9 cellular contexts compared by ENCODE assay signal in genomic region chr5:176630681-176631222, GRCh38. TPM values are rescaled to one million over a fixed set of nuclear protein-coding genes. Genes with fewer than 3 reads are reported as not detected.
DNase-seq lines count a peak whose midpoint lies in the region; ATAC-seq and TF ChIP-seq lines count a peak whose summit lies in the region.
"Had no signal": no experiment of that assay in that cellular context is flagged by ENCODE, and none has a peak within 500 bp of the region (broad histone marks: within the 10 kb centered on the region; RNA-seq: fewer than 3 reads in every experiment).

No MANE protein-coding gene starts in this region.

- no peaks in the 10 kb centered on the region for H3K9me3 Mint-ChIP-seq in activated CD8-positive, alpha-beta memory T cell treated with anti-CD3 and anti-CD28 coated beads, Interleukin-2, amount 10 ng/mL, durations not matched to agents 7 days and 5 days (ENCODE audit: low read depth)
- H3K9me3 Mint-ChIP-seq in activated CD8-positive, alpha-beta T cell treated with anti-CD3 and anti-CD28 coated beads, Interleukin-2, amount 10 ng/mL, durations not matched to agents 7 days and 5 days (ENCODE audit: insufficient read depth): no peaks in the 10 kb centered on the region

- no peak for TF ChIP-seq POLR2A in suprapubic skin (IDR thresholded peaks at IDR 0.05)

- H3K27ac ChIP-seq in suprapubic skin: no peak overlapping the region

- H3K4me3 Mint-ChIP-seq in activated CD8-positive, alpha-beta memory T cell treated with anti-CD3 and anti-CD28 coated beads, Interleukin-2, amount 10 ng/mL, durations not matched to agents 7 days and 5 days: peak overlapping the region; percentile 22
- peak overlapping the region; percentile 11 for H3K4me3 Mint-ChIP-seq in activated CD8-positive, alpha-beta T cell treated with anti-CD3 and anti-CD28 coated beads, Interleukin-2, amount 10 ng/mL, durations not matched to agents 7 days and 5 days

- no peak overlapping the region for H3K27ac Mint-ChIP-seq in activated CD8-positive, alpha-beta memory T cell treated with anti-CD3 and anti-CD28 coated beads, Interleukin-2, amount 10 ng/mL, durations not matched to agents 7 days and 5 days
- H3K27ac Mint-ChIP-seq in activated CD8-positive, alpha-beta T cell treated with anti-CD3 and anti-CD28 coated beads, Interleukin-2, amount 10 ng/mL, durations not matched to agents 7 days and 5 days: peak overlapping the region; percentile 19

- peak overlapping the region; percentile 75; the same call in 1 of the 2 replicates for H3K4me3 ChIP-seq in iPS-18c (ENCODE audit: insufficient read depth, low read depth, low read length)
- peak overlapping the region; percentile 45 for H3K4me3 ChIP-seq in suprapubic skin

- 13% methylated on average over 18 of the region's 20 CpGs for WGBS in suprapubic skin

- peaks cover 76% of the 10 kb centered on the region for H3K27me3 Mint-ChIP-seq in activated CD8-positive, alpha-beta memory T cell treated with anti-CD3 and anti-CD28 coated beads, Interleukin-2, amount 10 ng/mL, durations not matched to agents 7 days and 5 days
- peaks cover 69% of the 10 kb centered on the region for H3K27me3 Mint-ChIP-seq in activated CD8-positive, alpha-beta T cell treated with anti-CD3 and anti-CD28 coated beads, Interleukin-2, amount 10 ng/mL, durations not matched to agents 7 days and 5 days (ENCODE audit: low read depth)

- no peak for TF ChIP-seq CTCF in suprapubic skin (IDR thresholded peaks at IDR 0.05)

- H3K4me1 Mint-ChIP-seq in activated CD8-positive, alpha-beta memory T cell treated with anti-CD3 and anti-CD28 coated beads, Interleukin-2, amount 10 ng/mL, durations not matched to agents 7 days and 5 days: peaks cover 16% of the 10 kb centered on the region
- H3K4me1 Mint-ChIP-seq in activated CD8-positive, alpha-beta T cell treated with anti-CD3 and anti-CD28 coated beads, Interleukin-2, amount 10 ng/mL, durations not matched to agents 7 days and 5 days (ENCODE audit: low read depth): peaks cover 25% of the 10 kb centered on the region

- CTCF ChIA-PET in activated CD8-positive, alpha-beta memory T cell treated with anti-CD3 and anti-CD28 coated beads, Interleukin-2, amount 10 ng/mL, durations not matched to agents 7 days and 5 days (lab: Charles Lee): interaction anchor here (0.9 to 1.9 kb wide), 3 partner anchors 13 to 58 kb away, joined by 3 to 8 read pairs (median 6); no protein-coding TSS in a partner anchor
- CTCF ChIA-PET in activated CD8-positive, alpha-beta T cell treated with anti-CD3 and anti-CD28 coated beads, Interleukin-2, amount 10 ng/mL, durations not matched to agents 7 days and 5 days (lab: Charles Lee): interaction anchor here (0.7 to 2.3 kb wide), 6 partner anchors 9 to 901 kb away, joined by 3 to 15 read pairs (median 4); partner anchors contain the start of gene TSPAN17

- no peaks in the 10 kb centered on the region for H3K9me3 ChIP-seq in iPS-18c (ENCODE audit: control insufficient read depth, insufficient read depth, low read length)
- H3K9me3 ChIP-seq in suprapubic skin: no peaks in the 10 kb centered on the region

- H3K4me1 ChIP-seq in suprapubic skin: peaks cover 22% of the 10 kb centered on the region

- H3K36me3 Mint-ChIP-seq in activated CD8-positive, alpha-beta memory T cell treated with anti-CD3 and anti-CD28 coated beads, Interleukin-2, amount 10 ng/mL, durations not matched to agents 7 days and 5 days: no peaks in the 10 kb centered on the region
- no peaks in the 10 kb centered on the region for H3K36me3 Mint-ChIP-seq in activated CD8-positive, alpha-beta T cell treated with anti-CD3 and anti-CD28 coated beads, Interleukin-2, amount 10 ng/mL, durations not matched to agents 7 days and 5 days (ENCODE audit: low read depth)

- ATAC-seq in activated CD8-positive, alpha-beta memory T cell treated with anti-CD3 and anti-CD28 coated beads, Interleukin-2, amount 10 ng/mL, durations not matched to agents 7 days and 5 days: no peak
- ATAC-seq in activated CD8-positive, alpha-beta T cell treated with anti-CD3 and anti-CD28 coated beads, Interleukin-2, amount 10 ng/mL, durations not matched to agents 7 days and 5 days: no peak
- ATAC-seq in GM19035 (IDR thresholded peaks at IDR 0.05; ENCODE audit: unreplicated experiment) (no peak), GM21529 (IDR thresholded peaks at IDR 0.05; ENCODE audit: unreplicated experiment) (no peak)

- TF ChIP-seq EP300 in suprapubic skin (IDR thresholded peaks at IDR 0.05): no peak

- DNase-seq in activated CD8-positive, alpha-beta memory T cell treated with anti-CD3 and anti-CD28 coated beads, Interleukin-2, amount 10 ng/mL, durations not matched to agents 7 days and 5 days: no peak
- DNase-seq in activated CD8-positive, alpha-beta memory T cell treated with anti-CD3 and anti-CD28 coated beads, Interleukin-2, amount 50 U/mL, for 4 hours: no peak
- DNase-seq in activated CD8-positive, alpha-beta T cell treated with anti-CD3 and anti-CD28 coated beads, Interleukin-2, amount 10 ng/mL, durations not matched to agents 7 days and 5 days: no peak
- no peak for DNase-seq in suprapubic skin (ENCODE audit: low spot score in 2 of 2)
- no peak for DNase-seq in hepatic stellate cell (ENCODE audit: low spot score)

- H3K27me3 ChIP-seq in suprapubic skin: peaks cover 78% of the 10 kb centered on the region

- no peaks in the 10 kb centered on the region for H3K36me3 ChIP-seq in suprapubic skin

- POLR2A ChIA-PET in activated CD8-positive, alpha-beta T cell treated with anti-CD3 and anti-CD28 coated beads, Interleukin-2, amount 10 ng/mL, durations not matched to agents 7 days and 5 days (lab: Charles Lee): interaction anchor here (0.8 to 1.6 kb wide), 3 partner anchors 9 to 216 kb away, joined by 3 to 4 read pairs (median 3); partner anchors contain the start of gene TSPAN17

RNA-seq across cellular contexts. Expression of gene EIF4E1B, which starts 0.3 kb away (rescaled TPM):
- not detected for total RNA-seq in activated CD8-positive, alpha-beta memory T cell treated with anti-CD3 and anti-CD28 coated beads, Interleukin-2, amount 10 ng/mL, durations not matched to agents 7 days and 5 days
- not detected for total RNA-seq in activated CD8-positive, alpha-beta T cell treated with anti-CD3 and anti-CD28 coated beads, Interleukin-2, amount 10 ng/mL, durations not matched to agents 7 days and 5 days
- not detected for total RNA-seq in suprapubic skin
- total RNA-seq: pulmonary artery endothelial cell had no signal

RNA-seq across cellular contexts. Expression of gene SNCB, which starts 0.4 kb away (rescaled TPM):
- total RNA-seq in activated CD8-positive, alpha-beta memory T cell treated with anti-CD3 and anti-CD28 coated beads, Interleukin-2, amount 10 ng/mL, durations not matched to agents 7 days and 5 days: not detected
- not detected for total RNA-seq in activated CD8-positive, alpha-beta T cell treated with anti-CD3 and anti-CD28 coated beads, Interleukin-2, amount 10 ng/mL, durations not matched to agents 7 days and 5 days
- not detected for total RNA-seq in suprapubic skin

RNA-seq across cellular contexts. Expression of gene TSPAN17, which starts 16.5 kb away (rescaled TPM):
- total RNA-seq in activated CD8-positive, alpha-beta memory T cell treated with anti-CD3 and anti-CD28 coated beads, Interleukin-2, amount 10 ng/mL, durations not matched to agents 7 days and 5 days: 10 to 100 TPM; 31.5 to 39.2 TPM
- 10 to 100 TPM; 41.6 to 47.4 TPM for total RNA-seq in activated CD8-positive, alpha-beta T cell treated with anti-CD3 and anti-CD28 coated beads, Interleukin-2, amount 10 ng/mL, durations not matched to agents 7 days and 5 days
- 10 to 100 TPM; 14.6 to 22.3 (median 17.7) TPM for total RNA-seq in suprapubic skin

RNA-seq across cellular contexts. Expression of gene GPRIN1, which starts 20.8 kb away (rescaled TPM):
- total RNA-seq in activated CD8-positive, alpha-beta memory T cell treated with anti-CD3 and anti-CD28 coated beads, Interleukin-2, amount 10 ng/mL, durations not matched to agents 7 days and 5 days: 1 to 10 TPM; 2.5 to 3.4 TPM
- 1 to 10 TPM; 1.9 to 2.5 TPM for total RNA-seq in activated CD8-positive, alpha-beta T cell treated with anti-CD3 and anti-CD28 coated beads, Interleukin-2, amount 10 ng/mL, durations not matched to agents 7 days and 5 days
- total RNA-seq in suprapubic skin: 1 to 10 TPM in 3 of 4 donors, under 1 TPM in 1; 0.24 to 2.8 (median 1.5) TPM
